Comparison of ENCODE assay signal across 35 cellular contexts in genomic region chr14:54632452-54632851, GRCh38.
"Had no signal": no experiment of that assay in that cellular context is flagged by ENCODE, and none has a peak within 500 bp of the region (broad histone marks: within the 10 kb centered on the region; RNA-seq: fewer than 3 reads in every experiment).

No MANE protein-coding gene starts in this region.

- H3K4me3 ChIP-seq: MG63 had no signal

- H3K27me3 ChIP-seq: MG63 had no signal

- H3K9me3 ChIP-seq: MG63 had no signal

- DNase-seq: Karpas-422, Kasumi-1, MG63, MM.1S, MV-4-11, NCI-H1048, NCI-H1092, NCI-H1092 treated with DMSO at 0.1 percent for 48 hours, NCI-H1105, NCI-H1105 treated with DMSO at 0.1 percent for 48 hours, NCI-H1417, NCI-H1417 treated with DMSO at 0.1 percent for 48 hours, NCI-H1436, NCI-H1436 treated with DMSO at 0.1 percent for 48 hours, NCI-H146, NCI-H1694, NCI-H1694 treated with DMSO at 0.1 percent for 48 hours, NCI-H187, NCI-H187 treated with DMSO at 0.1 percent for 48 hours, NCI-H1930, NCI-H2029, NCI-H2029 treated with DMSO at 0.1 percent for 48 hours, NCI-H2081, NCI-H2081 treated with DMSO at 0.1 percent for 48 hours, NCI-H2107, NCI-H2171, NCI-H2171 treated with DMSO at 0.1 percent for 48 hours, NCI-H2227 treated with DMSO at 0.1 percent for 48 hours, NCI-H226, NCI-H345, NCI-H446, NCI-H446 treated with DMSO at 0.1 percent for 48 hours, NCI-H510A, NCI-H510A treated with DMSO at 0.1 percent for 48 hours, NCI-H524 had no signal

- H3K36me3 ChIP-seq: MG63 had no signal
